Comparison of ENCODE assay signal across 18 cellular contexts in the genomic region with DNA sequence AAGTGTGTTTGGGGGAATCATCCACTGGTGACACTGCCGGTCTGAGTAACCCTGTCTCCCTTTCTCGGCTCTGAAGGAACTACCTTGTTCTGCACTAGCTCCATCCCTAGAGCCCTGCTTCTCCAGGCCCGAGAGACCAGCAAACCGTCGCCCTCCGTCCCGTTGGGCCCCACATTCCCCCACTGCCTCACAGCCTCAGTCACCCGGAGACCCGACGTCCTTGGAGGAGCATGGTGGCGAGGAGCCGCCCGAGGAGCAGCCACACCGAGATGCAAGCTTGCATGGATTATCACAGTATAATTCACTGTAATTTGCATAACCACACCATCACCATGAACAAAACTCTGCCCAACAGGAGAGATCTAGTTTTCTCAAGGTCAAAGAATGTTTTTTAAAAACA.
DNase-seq lines count a peak whose midpoint lies in the region; ATAC-seq and TF ChIP-seq lines count a peak whose summit lies in the region.
"Had no signal": no experiment of that assay in that cellular context is flagged by ENCODE, and none has a peak within 500 bp of the region (broad histone marks: within the 10 kb centered on the region; RNA-seq: fewer than 3 reads in every experiment).

No MANE protein-coding gene starts in this region.

- ATAC-seq in WTC11, result no peak
- no peak for ATAC-seq in stimulated activated naive B cell treated with anti-CD40 and anti-IgM and Interleukin-4, amounts not matched to agents 10 μg/mL and 1 μg/mL and 100 μg/mL, for 72 hours (replicated peaks)
- ATAC-seq: A549, GM23338, HCT116, HepG2 had no signal

- H3K4me1 ChIP-seq in smooth muscle cell (ENCODE audit: low read depth), result no peaks in the 10 kb centered on the region
- H3K4me1 ChIP-seq: Caco-2 had no signal

- no peak overlapping the region for H3K4me2 ChIP-seq in smooth muscle cell
- H3K4me2 ChIP-seq: A549, GM23338 had no signal

- H3K4me1 Mint-ChIP-seq in HFFc6 (ENCODE audit: low read depth), result peaks cover 43% of the 10 kb centered on the region
- H3K4me1 Mint-ChIP-seq in WTC11, result peaks cover 19% of the 10 kb centered on the region
- peaks cover 5% of the 10 kb centered on the region for H3K4me1 Mint-ChIP-seq in type B pancreatic cell (ENCODE audit: unreplicated experiment)
- peaks cover 3 to 6% of the 10 kb centered on the region in 2 donors for H3K4me1 Mint-ChIP-seq in stimulated activated naive B cell treated with anti-CD40 and anti-IgM and Interleukin-4, amounts not matched to agents 10 μg/mL and 1 μg/mL and 100 μg/mL, for 72 hours

- H3K27me3 Mint-ChIP-seq in HFFc6 (ENCODE audit: insufficient read depth) (peaks cover 4% of the 10 kb centered on the region), WTC11 (ENCODE audit: low read depth) (no peaks in the 10 kb centered on the region), type B pancreatic cell (no peaks in the 10 kb centered on the region)
- H3K27me3 Mint-ChIP-seq in stimulated activated naive B cell treated with anti-CD40 and anti-IgM and Interleukin-4, amounts not matched to agents 10 μg/mL and 1 μg/mL and 100 μg/mL, for 72 hours, result no peaks in the 10 kb centered on the region

- H3K27ac ChIP-seq in epithelial cell of prostate (peak overlapping the region; percentile 51), smooth muscle cell (ENCODE audit: low read depth) (peak overlapping the region; percentile 17)
- H3K27ac ChIP-seq: 22Rv1, C4-2B had no signal

- POLR2A ChIA-PET in WTC11 (lab: Charles Lee), result no interaction called here

- DNase-seq in HFFc6 (no peak), WTC11 (ENCODE audit: low spot score) (no peak), epithelial cell of prostate (ENCODE audit: low read depth, low spot score) (no peak), smooth muscle cell (lab: John Stamatoyannopoulos, UW; ENCODE audit: unreplicated experiment) (no peak), type B pancreatic cell (ENCODE audit: extremely low spot score, unreplicated experiment) (no peak), NAMALWA (ENCODE audit: low spot score) (no peak), cerebellar nuclear complex (lab: John Stamatoyannopoulos, UW) (no peak)
- DNase-seq in stimulated activated naive B cell treated with anti-CD40 and anti-IgM and Interleukin-4, amounts not matched to agents 10 μg/mL and 1 μg/mL and 100 μg/mL, for 72 hours, result no peak
- DNase-seq: AML-193; Caco-2; CD4-positive, alpha-beta T cell; H7 had no signal

- no peaks in the 10 kb centered on the region for H3K9me3 ChIP-seq in smooth muscle cell (replicated peaks; ENCODE audit: low read depth)
- H3K9me3 ChIP-seq: A549 had no signal

- TF ChIP-seq CTCF in HFFc6 (IDR thresholded peaks at IDR 0.05), result no peak
- TF ChIP-seq CTCF in WTC11 (IDR thresholded peaks at IDR 0.05), result no peak
- no peak for TF ChIP-seq CTCF in smooth muscle cell (IDR thresholded peaks at IDR 0.05; ENCODE audit: borderline replicate concordance, insufficient read depth, poor library complexity, severe bottlenecking)
- no peak for TF ChIP-seq CTCF in type B pancreatic cell (conservative IDR thresholded peaks at IDR 0.05)

- 94% methylated on average over 14 of the region's 14 CpGs for WGBS in smooth muscle cell (ENCODE audit: low lambda C conversion rate)

- CTCF ChIA-PET in WTC11 (lab: Charles Lee), result interaction anchor here (1.0 kb wide), 1 partner anchor 353 kb away, joined by 3 read pairs; no protein-coding TSS in a partner anchor

- H3K36me3 Mint-ChIP-seq in HFFc6 (ENCODE audit: low read depth) (peaks cover 62% of the 10 kb centered on the region), WTC11 (peaks cover 12% of the 10 kb centered on the region), type B pancreatic cell (peaks cover 16% of the 10 kb centered on the region)
- H3K36me3 Mint-ChIP-seq in stimulated activated naive B cell treated with anti-CD40 and anti-IgM and Interleukin-4, amounts not matched to agents 10 μg/mL and 1 μg/mL and 100 μg/mL, for 72 hours, result no peaks in the 10 kb centered on the region

- H3K79me2 ChIP-seq in smooth muscle cell (ENCODE audit: low read depth), result no peaks in the 10 kb centered on the region

- H3K9me3 Mint-ChIP-seq in HFFc6, result no peaks in the 10 kb centered on the region
- H3K9me3 Mint-ChIP-seq in WTC11, result peaks cover 12% of the 10 kb centered on the region
- peaks cover 7% of the 10 kb centered on the region for H3K9me3 Mint-ChIP-seq in type B pancreatic cell
- peaks cover 0 to 7% of the 10 kb centered on the region in 2 donors for H3K9me3 Mint-ChIP-seq in stimulated activated naive B cell treated with anti-CD40 and anti-IgM and Interleukin-4, amounts not matched to agents 10 μg/mL and 1 μg/mL and 100 μg/mL, for 72 hours

- H2AFZ ChIP-seq in smooth muscle cell (ENCODE audit: low read depth), result no peak overlapping the region
- H2AFZ ChIP-seq: GM23338 had no signal

- H3K4me3 ChIP-seq in smooth muscle cell, result no peak overlapping the region
- H3K4me3 ChIP-seq: A549, GM23338 had no signal

- peak overlapping the region; percentile 36; the same call in 1 of the 2 replicates for H3K27ac Mint-ChIP-seq in HFFc6
- H3K27ac Mint-ChIP-seq in WTC11, result peak overlapping the region; percentile 9; the same call in 1 of the 2 replicates
- H3K27ac Mint-ChIP-seq in type B pancreatic cell, result no peak overlapping the region
- H3K27ac Mint-ChIP-seq in stimulated activated naive B cell treated with anti-CD40 and anti-IgM and Interleukin-4, amounts not matched to agents 10 μg/mL and 1 μg/mL and 100 μg/mL, for 72 hours, result no peak overlapping the region
- H3K27ac Mint-ChIP-seq: CD4-positive, alpha-beta T cell; GM23338 had no signal

- H4K20me1 ChIP-seq in smooth muscle cell (ENCODE audit: low read depth), result no peaks in the 10 kb centered on the region

- H3K9ac ChIP-seq in smooth muscle cell (ENCODE audit: low read depth), result no peak overlapping the region

- no peaks in the 10 kb centered on the region for H3F3A ChIP-seq in smooth muscle cell (ENCODE audit: low read depth)

- H3K4me3 Mint-ChIP-seq in HFFc6 (no peak overlapping the region), WTC11 (no peak overlapping the region), type B pancreatic cell (no peak overlapping the region)
- H3K4me3 Mint-ChIP-seq in stimulated activated naive B cell treated with anti-CD40 and anti-IgM and Interleukin-4, amounts not matched to agents 10 μg/mL and 1 μg/mL and 100 μg/mL, for 72 hours, result no peak overlapping the region
- H3K4me3 Mint-ChIP-seq: CD4-positive, alpha-beta T cell; GM23338 had no signal

- no peaks in the 10 kb centered on the region for H3K36me3 ChIP-seq in smooth muscle cell (ENCODE audit: low read depth)

- H3K27me3 ChIP-seq in smooth muscle cell (ENCODE audit: low read depth), result no peaks in the 10 kb centered on the region

TF ChIP-seq in WTC11, 78 proteins besides CTCF, POLR2A, EP300 and RAD21:
- TF ChIP-seq SP1 (CRISPR knock-in tag; conservative IDR thresholded peaks at IDR 0.05), result no peak
- no peak for TF ChIP-seq SOX15 (CRISPR knock-in tag; IDR thresholded peaks at IDR 0.05)
- TF ChIP-seq, protein P1, sequence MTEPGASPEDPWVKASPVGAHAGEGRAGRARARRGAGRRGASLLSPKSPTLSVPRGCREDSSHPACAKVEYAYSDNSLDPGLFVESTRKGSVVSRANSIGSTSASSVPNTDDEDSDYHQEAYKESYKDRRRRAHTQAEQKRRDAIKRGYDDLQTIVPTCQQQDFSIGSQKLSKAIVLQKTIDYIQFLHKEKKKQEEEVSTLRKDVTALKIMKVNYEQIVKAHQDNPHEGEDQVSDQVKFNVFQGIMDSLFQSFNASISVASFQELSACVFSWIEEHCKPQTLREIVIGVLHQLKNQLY (CRISPR knock-in tag; IDR thresholded peaks at IDR 0.05), result no peak
- no peak for TF ChIP-seq JUN (CRISPR knock-in tag; IDR thresholded peaks at IDR 0.05)
- TF ChIP-seq, protein P2, sequence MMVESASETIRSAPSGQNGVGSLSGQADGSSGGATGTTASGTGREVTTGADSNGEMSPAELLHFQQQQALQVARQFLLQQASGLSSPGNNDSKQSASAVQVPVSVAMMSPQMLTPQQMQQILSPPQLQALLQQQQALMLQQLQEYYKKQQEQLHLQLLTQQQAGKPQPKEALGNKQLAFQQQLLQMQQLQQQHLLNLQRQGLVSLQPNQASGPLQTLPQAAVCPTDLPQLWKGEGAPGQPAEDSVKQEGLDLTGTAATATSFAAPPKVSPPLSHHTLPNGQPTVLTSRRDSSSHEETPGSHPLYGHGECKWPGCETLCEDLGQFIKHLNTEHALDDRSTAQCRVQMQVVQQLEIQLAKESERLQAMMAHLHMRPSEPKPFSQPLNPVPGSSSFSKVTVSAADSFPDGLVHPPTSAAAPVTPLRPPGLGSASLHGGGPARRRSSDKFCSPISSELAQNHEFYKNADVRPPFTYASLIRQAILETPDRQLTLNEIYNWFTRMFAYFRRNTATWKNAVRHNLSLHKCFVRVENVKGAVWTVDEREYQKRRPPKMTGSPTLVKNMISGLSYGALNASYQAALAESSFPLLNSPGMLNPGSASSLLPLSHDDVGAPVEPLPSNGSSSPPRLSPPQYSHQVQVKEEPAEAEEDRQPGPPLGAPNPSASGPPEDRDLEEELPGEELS (CRISPR knock-in tag; IDR thresholded peaks at IDR 0.05), result no peak
- TF ChIP-seq, protein P3, sequence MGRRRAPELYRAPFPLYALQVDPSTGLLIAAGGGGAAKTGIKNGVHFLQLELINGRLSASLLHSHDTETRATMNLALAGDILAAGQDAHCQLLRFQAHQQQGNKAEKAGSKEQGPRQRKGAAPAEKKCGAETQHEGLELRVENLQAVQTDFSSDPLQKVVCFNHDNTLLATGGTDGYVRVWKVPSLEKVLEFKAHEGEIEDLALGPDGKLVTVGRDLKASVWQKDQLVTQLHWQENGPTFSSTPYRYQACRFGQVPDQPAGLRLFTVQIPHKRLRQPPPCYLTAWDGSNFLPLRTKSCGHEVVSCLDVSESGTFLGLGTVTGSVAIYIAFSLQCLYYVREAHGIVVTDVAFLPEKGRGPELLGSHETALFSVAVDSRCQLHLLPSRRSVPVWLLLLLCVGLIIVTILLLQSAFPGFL (CRISPR knock-in tag; IDR thresholded peaks at IDR 0.05; ENCODE audit: borderline replicate concordance), result no peak

Comparison
In these comparisons a context has a peak if more than half of its experiments do, and no peak if none do; other contexts are left out.
1. H3K27ac Mint-ChIP-seq: peak in HFFc6 (single experiment) and WTC11 (single experiment); none in type B pancreatic cell (single experiment) and stimulated activated naive B cell treated with anti-CD40 and anti-IgM and Interleukin-4, amounts not matched to agents 10 μg/mL and 1 μg/mL and 100 μg/mL, for 72 hours (single experiment).